ENCODE assay signal across 22 cellular contexts in genomic region chr9:134677743-134678142, GRCh38. TPM values are rescaled to one million over a fixed set of nuclear protein-coding genes. Genes with fewer than 3 reads are reported as not detected.
"Had no signal": no experiment of that assay in that cellular context is flagged by ENCODE, and none has a peak within 500 bp of the region (broad histone marks: within the 10 kb centered on the region; RNA-seq: fewer than 3 reads in every experiment).

No MANE protein-coding gene starts in this region.

- H3K4me1 Mint-ChIP-seq: activated naive CD4-positive, alpha-beta T cell treated with anti-CD3 and anti-CD28 coated beads, Interleukin-2, amount 10 ng/mL, durations not matched to agents 7 days and 5 days; activated naive CD8-positive, alpha-beta T cell treated with anti-CD3 and anti-CD28 coated beads, Interleukin-2, amount 50 U/mL, for 24 hours had no signal

- DNase-seq: activated CD4-positive, alpha-beta T cell treated with anti-CD3 and anti-CD28 coated beads for 4 hours; activated CD4-positive, alpha-beta T cell treated with anti-CD3 and anti-CD28 coated beads, Interleukin-2, amount 50 U/mL, for 48 hours; activated CD4-positive, CD25-positive, alpha-beta regulatory T cell; activated naive CD4-positive, alpha-beta T cell treated with anti-CD3 and anti-CD28 coated beads, Interleukin-2, amount 10 ng/mL, durations not matched to agents 7 days and 5 days; activated naive CD8-positive, alpha-beta T cell treated with anti-CD3 and anti-CD28 coated beads, Interleukin-2, amount 50 U/mL, for 24 hours; activated T-cell treated with anti-CD3 and anti-CD28 coated beads, Interleukin-2, amount 50 U/mL, for 48 hours; body of pancreas; effector CD4-positive, alpha-beta T cell; erythroblast; foreskin fibroblast; stimulated activated CD4-positive, alpha-beta T cell treated with anti-CD3 and anti-CD28 coated beads, Interleukin-4, amount 100 ng/mL, for 1 hour; stimulated activated naive CD4-positive, alpha-beta T cell treated with Interleukin-2 at 50 U/mL for 16 hours; T1000 had no signal

- H3K27ac ChIP-seq: body of pancreas, parathyroid adenoma, thoracic aorta, upper lobe of left lung had no signal

- H3K27me3 ChIP-seq: body of pancreas, upper lobe of left lung had no signal

- H3K9me3 Mint-ChIP-seq: activated naive CD4-positive, alpha-beta T cell treated with anti-CD3 and anti-CD28 coated beads, Interleukin-2, amount 10 ng/mL, durations not matched to agents 7 days and 5 days; natural killer cell treated with Interleukin-12 subunit alpha and Interleukin-12 subunit beta and Interleukin-15 and Interleukin-18, amount 100 ng/mL, for 72 hours; T-helper 1 cell treated with Interleukin-12 subunit alpha and Interleukin-12 subunit beta and Interleukin-4 antibody, amounts not matched to agents 30 μg/mL and 1 μg/mL, for 36 hours had no signal

- ATAC-seq: activated naive CD8-positive, alpha-beta T cell treated with anti-CD3 and anti-CD28 coated beads, Interleukin-2, amount 50 U/mL, for 24 hours; body of pancreas; left lobe of liver; natural killer cell treated with Interleukin-12 subunit alpha and Interleukin-12 subunit beta and Interleukin-15 and Interleukin-18, amount 100 ng/mL, for 72 hours; sciatic nerve had no signal

- H3K9me3 ChIP-seq: body of pancreas, thoracic aorta, upper lobe of left lung had no signal

- H3K27ac Mint-ChIP-seq: activated naive CD4-positive, alpha-beta T cell treated with anti-CD3 and anti-CD28 coated beads, Interleukin-2, amount 10 ng/mL, durations not matched to agents 7 days and 5 days; activated naive CD8-positive, alpha-beta T cell treated with anti-CD3 and anti-CD28 coated beads, Interleukin-2, amount 50 U/mL, for 24 hours; dendritic cell treated with granulocyte-macrophage colony-stimulating factor and Interleukin-4, amounts not matched to agents 40 ng/mL and 50 ng/mL, for 4 days; natural killer cell treated with Interleukin-12 subunit alpha and Interleukin-12 subunit beta and Interleukin-15 and Interleukin-18, amount 100 ng/mL, for 72 hours; T-helper 1 cell treated with Interleukin-12 subunit alpha and Interleukin-12 subunit beta and Interleukin-4 antibody, amounts not matched to agents 30 μg/mL and 1 μg/mL, for 36 hours had no signal

- H3K36me3 Mint-ChIP-seq: activated naive CD4-positive, alpha-beta T cell treated with anti-CD3 and anti-CD28 coated beads, Interleukin-2, amount 10 ng/mL, durations not matched to agents 7 days and 5 days had no signal

- H3K36me3 ChIP-seq: thoracic aorta, upper lobe of left lung had no signal

- H3K4me1 ChIP-seq: body of pancreas, parathyroid adenoma had no signal

- H3K4me3 ChIP-seq: body of pancreas, thoracic aorta, upper lobe of left lung had no signal

- H3K27me3 Mint-ChIP-seq: activated naive CD4-positive, alpha-beta T cell treated with anti-CD3 and anti-CD28 coated beads, Interleukin-2, amount 10 ng/mL, durations not matched to agents 7 days and 5 days; activated naive CD8-positive, alpha-beta T cell treated with anti-CD3 and anti-CD28 coated beads, Interleukin-2, amount 50 U/mL, for 24 hours had no signal

- H3K4me3 Mint-ChIP-seq: activated naive CD4-positive, alpha-beta T cell treated with anti-CD3 and anti-CD28 coated beads, Interleukin-2, amount 10 ng/mL, durations not matched to agents 7 days and 5 days; activated naive CD8-positive, alpha-beta T cell treated with anti-CD3 and anti-CD28 coated beads, Interleukin-2, amount 50 U/mL, for 24 hours; dendritic cell treated with granulocyte-macrophage colony-stimulating factor and Interleukin-4, amounts not matched to agents 40 ng/mL and 50 ng/mL, for 4 days; natural killer cell treated with Interleukin-12 subunit alpha and Interleukin-12 subunit beta and Interleukin-15 and Interleukin-18, amount 100 ng/mL, for 72 hours; T-helper 1 cell treated with Interleukin-12 subunit alpha and Interleukin-12 subunit beta and Interleukin-4 antibody, amounts not matched to agents 30 μg/mL and 1 μg/mL, for 36 hours had no signal

RNA-seq across cellular contexts. Expression of gene COL5A1, which starts 36.1 kb away (rescaled TPM):
- total RNA-seq: activated CD8-positive, alpha-beta memory T cell treated with anti-CD3 and anti-CD28 coated beads for 36 hours; natural killer cell treated with Interleukin-12 subunit alpha and Interleukin-12 subunit beta and Interleukin-15 and Interleukin-18, amount 100 ng/mL, for 72 hours had no signal
